Comparison of ENCODE assay signal across 30 cellular contexts in genomic region chr16:15526097-15526496, GRCh38.
DNase-seq lines count a peak whose midpoint lies in the region; ATAC-seq, FAIRE-seq and TF ChIP-seq lines count a peak whose summit lies in the region.
"Had no signal": no experiment of that assay in that cellular context is flagged by ENCODE, and none has a peak within 500 bp of the region (broad histone marks: within the 10 kb centered on the region; RNA-seq: fewer than 3 reads in every experiment).

No MANE protein-coding gene starts in this region.

- H3K4me2 ChIP-seq in K562 (ENCODE audit: insufficient read depth, low read length): no peak overlapping the region
- H3K4me2 ChIP-seq: A549; BLaER1; BLaER1 treated with 17β-estradiol and CSF1 and Interleukin-3, amounts not matched to agents 10 nM and 100 nM had no signal

- BruUV-seq in K562 (replicated peaks; lab: Mats Ljungman, UMichigan): no TSS peak

- ATAC-seq in K562: no peak
- ATAC-seq: A549; CD8-positive, alpha-beta T cell had no signal

- no peaks in the 10 kb centered on the region for H3K36me3 ChIP-seq in HEK293 (ENCODE audit: control insufficient read depth in 2 of 2, insufficient read depth in 1 of 2, low read length in 2 of 2)
- H3K36me3 ChIP-seq in K562 (ENCODE audit: control insufficient read depth, insufficient read depth, low read length): no peaks in the 10 kb centered on the region
- H3K36me3 ChIP-seq in ovary: no peaks in the 10 kb centered on the region
- H3K36me3 ChIP-seq: BE2C, BLaER1 had no signal

- H3K9me1 ChIP-seq in K562 (ENCODE audit: control insufficient read depth, insufficient read depth, low read length): no peaks in the 10 kb centered on the region

- H3K9me3 ChIP-seq in HEK293 (ENCODE audit: control insufficient read depth, insufficient read depth, low read depth, low read length): no peaks in the 10 kb centered on the region
- no peaks in the 10 kb centered on the region for H3K9me3 ChIP-seq in K562 (replicated peaks; ENCODE audit: control insufficient read depth, insufficient read depth, low read depth, low read length)
- H3K9me3 ChIP-seq in ovary: no peaks in the 10 kb centered on the region
- H3K9me3 ChIP-seq: A549, BE2C, BLaER1, Caco-2 had no signal

- FAIRE-seq in K562 (lab: Jason Lieb, UNC): no peak
- FAIRE-seq: A549, D721Med had no signal

- WGBS in K562 (ENCODE audit: insufficient coverage, low coverage, missing lambda C conversion rate): 89% methylated on average over 7 of the region's 7 CpGs
- WGBS in ovary, 3 donors: 97 to 99% (median 99%) methylated on average over 7 of the region's 7 CpGs

- H3K9ac ChIP-seq in K562 (ENCODE audit: insufficient read depth in 1 of 2, low read depth in 2 of 2, low read length in 2 of 2): no peak overlapping the region
- H3K9ac ChIP-seq: BLaER1; BLaER1 treated with 17β-estradiol and CSF1 and Interleukin-3, amounts not matched to agents 10 nM and 100 nM had no signal

- no peak for TF ChIP-seq RAD21 in K562 (CRISPR knock-in tag; conservative IDR thresholded peaks at IDR 0.05 in 1 of 2, IDR thresholded peaks at IDR 0.05 in 1 of 2)

- no peak for DNase-seq in K562 (ENCODE audit: extremely low read depth in 1 of 4, low spot score in 3 of 4)
- no peak for DNase-seq in foreskin fibroblast
- no peak for DNase-seq in ovary
- DNase-seq: 8988T; ACHN; AML-193; BE2C; C1 segment of cervical spinal cord; Caco-2; Calu3; CD4-positive, alpha-beta memory T cell; CD4-positive, alpha-beta T cell; CD4-positive, CD25-positive, alpha-beta regulatory T cell; CD8-positive, alpha-beta memory T cell; CD8-positive, alpha-beta T cell; COR-L47; DMS 273 treated with DMSO at 0.1 percent for 48 hours; DMS153; DMS53; DMS79; DMS79 treated with DMSO at 0.1 percent for 48 hours; DND-41; EL had no signal

- no peaks in the 10 kb centered on the region for H4K20me1 ChIP-seq in K562 (replicated peaks; ENCODE audit: control insufficient read depth, insufficient read depth, low read length)
- H4K20me1 ChIP-seq: BLaER1; BLaER1 treated with 17β-estradiol and CSF1 and Interleukin-3, amounts not matched to agents 10 nM and 100 nM had no signal

- intact Hi-C loops in K562 (cut with micrococcal nuclease) (no loop called here), ovary (cut with DNase I) (no loop called here)

- no peaks in the 10 kb centered on the region for H3K79me2 ChIP-seq in K562 (ENCODE audit: control insufficient read depth, insufficient read depth, low read length)

- in situ Hi-C loops in K562 (cut with MboI): no loop called here

- H3K4me1 ChIP-seq in HEK293 (ENCODE audit: control insufficient read depth, insufficient read depth, low read length) (no peaks in the 10 kb centered on the region), K562 (replicated peaks in 1 of 2; ENCODE audit: control insufficient read depth in 2 of 2, insufficient read depth in 2 of 2, low read length in 2 of 2) (peaks cover 19 to 33% of the 10 kb centered on the region in 2 experiments), ovary (ENCODE audit: insufficient read depth) (peaks cover 12% of the 10 kb centered on the region)
- H3K4me1 ChIP-seq: Caco-2 had no signal

- H3K27ac ChIP-seq in HEK293 (ENCODE audit: extremely low read depth, low read depth, low read length) (no peak overlapping the region), K562 (ENCODE audit: extremely low read depth, low read depth, low read length) (no peak overlapping the region), ovary (no peak overlapping the region)
- H3K27ac ChIP-seq: 22Rv1; A549; BLaER1; BLaER1 treated with 17β-estradiol and CSF1 and Interleukin-3, amounts not matched to agents 10 nM and 100 nM; C4-2B had no signal

- CTCF ChIA-PET in HEK293 (lab: Yijun Ruan, JAX) (no interaction called here), K562 (lab: Yijun Ruan, JAX; ENCODE audit: low intra/inter-chr PET ratio) (no interaction called here)

- POLR2A ChIA-PET in HEK293 (lab: Yijun Ruan, JAX): no interaction called here
- POLR2A ChIA-PET in K562 (lab: Yijun Ruan, JAX): no interaction called here

- no peaks in the 10 kb centered on the region for H3K27me3 ChIP-seq in K562 (ENCODE audit: control insufficient read depth in 2 of 2, insufficient read depth in 2 of 2, low read length in 2 of 2)
- H3K27me3 ChIP-seq in ovary: no peaks in the 10 kb centered on the region
- H3K27me3 ChIP-seq: BE2C; BLaER1; BLaER1 treated with 17β-estradiol and CSF1 and Interleukin-3, amounts not matched to agents 10 nM and 100 nM had no signal

- no peak overlapping the region for H2AFZ ChIP-seq in K562 (ENCODE audit: low read depth, low read length)

- TF ChIP-seq CTCF in HEK293 (tag by site-specific recombination; IDR thresholded peaks at IDR 0.05): no peak
- TF ChIP-seq CTCF in K562 (IDR thresholded peaks at IDR 0.05 in 2 of 3, conservative IDR thresholded peaks at IDR 0.05 in 1 of 3; ENCODE audit: insufficient read depth in 2 of 3, low read depth in 1 of 3, low read length in 3 of 3): no peak
- no peak for TF ChIP-seq CTCF in foreskin fibroblast (IDR thresholded peaks at IDR 0.05; ENCODE audit: low read depth, low read length)
- no peak for TF ChIP-seq CTCF in ovary (IDR thresholded peaks at IDR 0.05)

- TF ChIP-seq POLR2A in K562 (conservative IDR thresholded peaks at IDR 0.05) (no peak), ovary (IDR thresholded peaks at IDR 0.05) (no peak)

- H3K4me3 ChIP-seq in HEK293 (ENCODE audit: low read depth, low read length): no peak overlapping the region
- H3K4me3 ChIP-seq in K562: no peak overlapping the region
- H3K4me3 ChIP-seq in foreskin fibroblast (ENCODE audit: low read depth in 1 of 2, low read length in 2 of 2): no peak overlapping the region
- H3K4me3 ChIP-seq in ovary: no peak overlapping the region
- H3K4me3 ChIP-seq: A549; BLaER1; BLaER1 treated with 17β-estradiol and CSF1 and Interleukin-3, amounts not matched to agents 10 nM and 100 nM had no signal

- TF ChIP-seq EP300 in K562 (IDR thresholded peaks at IDR 0.05; ENCODE audit: low read length) (no peak), ovary (IDR thresholded peaks at IDR 0.05) (no peak)

TF ChIP-seq in HEK293, 187 proteins besides CTCF, POLR2A, EP300 and RAD21 (continues in another document):
- TF ChIP-seq HIC1 (tag by site-specific recombination; IDR thresholded peaks at IDR 0.05) (no peak), ZNF580 (tag by site-specific recombination; IDR thresholded peaks at IDR 0.05) (peak; percentile 23; the same call in 1 of the 2 replicates), ZNF501 (tag by site-specific recombination; IDR thresholded peaks at IDR 0.05) (no peak)

TF ChIP-seq in K562, 482 proteins besides CTCF, POLR2A, EP300 and RAD21:
- TF ChIP-seq ZNF146 (CRISPR knock-in tag; IDR thresholded peaks at IDR 0.05; ENCODE audit: unreplicated experiment) (peak; percentile 97), FOXK2 (conservative IDR thresholded peaks at IDR 0.05 in 1 of 2, IDR thresholded peaks at IDR 0.05 in 1 of 2; ENCODE audit: low read depth in 2 of 2) (no peak), THRAP3 (IDR thresholded peaks at IDR 0.05; ENCODE audit: borderline replicate concordance) (no peak), ZNF134 (CRISPR knock-in tag; conservative IDR thresholded peaks at IDR 0.05) (0 out of 2 replicates have a peak, but pooled peaks have one; percentile 29), RBM25 (IDR thresholded peaks at IDR 0.05; ENCODE audit: low read depth, low read length, severe bottlenecking) (peak; percentile 72), BCOR (IDR thresholded peaks at IDR 0.05) (peak; percentile 68), KDM1A (IDR thresholded peaks at IDR 0.05) (peak; percentile 18 to 36; a peak in 3 of 4 replicates)

Comparison
In these comparisons a context has a peak if more than half of its experiments do, and no peak if none do; other contexts are left out.
1. Of the 44 proteins assayed by ChIP-seq in both K562 and HEK293: peak only in K562: none; only in HEK293: none; in both: ZNF146; in neither: 43.